ENCODE assay signal across 31 cellular contexts in genomic region chr19:21210037-21210621, GRCh38.
"Had no signal": no experiment of that assay in that cellular context is flagged by ENCODE, and none has a peak within 500 bp of the region (broad histone marks: within the 10 kb centered on the region; RNA-seq: fewer than 3 reads in every experiment).

No MANE protein-coding gene starts in this region.

- ATAC-seq: activated CD8-positive, alpha-beta T cell treated with anti-CD3 and anti-CD28 coated beads for 36 hours; activated T-cell treated with anti-CD3 and anti-CD28 coated beads, Interleukin-2, amount 50 U/mL, for 4 hours; activated T-helper 17 cell treated with anti-CD3 and anti-CD28 coated beads, Interleukin-2, amount 50 U/mL, for 72 hours; body of pancreas; heart left ventricle; naive thymus-derived CD4-positive, alpha-beta T cell; stimulated activated memory B cell treated with anti-CD40 and anti-IgM and Interleukin-4, amounts not matched to agents 10 μg/mL and 1 μg/mL and 100 μg/mL, for 72 hours; stimulated activated naive CD8-positive, alpha-beta T cell treated with anti-CD3 and anti-CD28 coated beads, Interleukin-15, amount 100 ng/mL, for 72 hours had no signal

- H3K27me3 Mint-ChIP-seq: activated B cell treated with CpG ODN at 0.5 μM for 24 hours had no signal

- H3K36me3 ChIP-seq: adrenal gland, colonic mucosa, heart left ventricle, ovary, prostate gland, sigmoid colon, upper lobe of left lung had no signal

- H3K27ac Mint-ChIP-seq: activated B cell treated with CpG ODN at 0.5 μM for 24 hours; activated CD8-positive, alpha-beta T cell treated with anti-CD3 and anti-CD28 coated beads for 36 hours; activated naive CD8-positive, alpha-beta T cell treated with anti-CD3 and anti-CD28 coated beads for 36 hours; activated T-helper 17 cell treated with anti-CD3 and anti-CD28 coated beads, Interleukin-2, amount 50 U/mL, for 72 hours; naive thymus-derived CD4-positive, alpha-beta T cell; stimulated activated memory B cell treated with anti-CD40 and anti-IgM and Interleukin-4, amounts not matched to agents 10 μg/mL and 1 μg/mL and 100 μg/mL, for 72 hours; stimulated activated naive CD8-positive, alpha-beta T cell treated with anti-CD3 and anti-CD28 coated beads, Interleukin-15, amount 100 ng/mL, for 72 hours; T-helper 2 cell treated with Interferon-gamma antibody and Interleukin-4, amounts not matched to agents 5 μg/mL and 100 μg/mL, for 36 hours had no signal

- H3K36me3 Mint-ChIP-seq: activated naive CD8-positive, alpha-beta T cell treated with anti-CD3 and anti-CD28 coated beads for 36 hours; stimulated activated memory B cell treated with anti-CD40 and anti-IgM and Interleukin-4, amounts not matched to agents 10 μg/mL and 1 μg/mL and 100 μg/mL, for 72 hours had no signal

- H3K4me1 ChIP-seq: adrenal gland, colonic mucosa, heart left ventricle, prostate gland, sigmoid colon, upper lobe of left lung had no signal

- H3K4me3 ChIP-seq: adrenal gland, body of pancreas, colonic mucosa, dorsolateral prefrontal cortex, heart left ventricle, ovary, prostate gland, sigmoid colon, smooth muscle cell, upper lobe of left lung had no signal

- H3K27me3 ChIP-seq: adrenal gland, body of pancreas, colonic mucosa, heart left ventricle, ovary, sigmoid colon, upper lobe of left lung had no signal

- H3K27ac ChIP-seq: adrenal gland, body of pancreas, colonic mucosa, dorsolateral prefrontal cortex, heart left ventricle, ovary, prostate gland, sigmoid colon, upper lobe of left lung had no signal

- H3K4me1 Mint-ChIP-seq: activated B cell treated with CpG ODN at 0.5 μM for 24 hours; activated naive CD8-positive, alpha-beta T cell treated with anti-CD3 and anti-CD28 coated beads for 36 hours; activated T-helper 17 cell treated with anti-CD3 and anti-CD28 coated beads, Interleukin-2, amount 50 U/mL, for 72 hours; naive thymus-derived CD4-positive, alpha-beta T cell; stimulated activated memory B cell treated with anti-CD40 and anti-IgM and Interleukin-4, amounts not matched to agents 10 μg/mL and 1 μg/mL and 100 μg/mL, for 72 hours; stimulated activated naive CD8-positive, alpha-beta T cell treated with anti-CD3 and anti-CD28 coated beads, Interleukin-15, amount 100 ng/mL, for 72 hours had no signal

- H3K9me3 Mint-ChIP-seq: activated B cell treated with CpG ODN at 0.5 μM for 24 hours; activated CD8-positive, alpha-beta T cell treated with anti-CD3 and anti-CD28 coated beads for 36 hours; activated T-helper 17 cell treated with anti-CD3 and anti-CD28 coated beads, Interleukin-2, amount 50 U/mL, for 72 hours had no signal

- H3K4me2 ChIP-seq: smooth muscle cell had no signal

- H3K4me3 Mint-ChIP-seq: activated B cell treated with CpG ODN at 0.5 μM for 24 hours; activated CD8-positive, alpha-beta T cell treated with anti-CD3 and anti-CD28 coated beads for 36 hours; activated naive CD8-positive, alpha-beta T cell treated with anti-CD3 and anti-CD28 coated beads for 36 hours; activated T-cell treated with anti-CD3 and anti-CD28 coated beads, Interleukin-2, amount 50 U/mL, for 4 hours; activated T-helper 17 cell treated with anti-CD3 and anti-CD28 coated beads, Interleukin-2, amount 50 U/mL, for 72 hours; naive thymus-derived CD4-positive, alpha-beta T cell; stimulated activated memory B cell treated with anti-CD40 and anti-IgM and Interleukin-4, amounts not matched to agents 10 μg/mL and 1 μg/mL and 100 μg/mL, for 72 hours; stimulated activated naive CD8-positive, alpha-beta T cell treated with anti-CD3 and anti-CD28 coated beads, Interleukin-15, amount 100 ng/mL, for 72 hours; T-helper 2 cell treated with Interferon-gamma antibody and Interleukin-4, amounts not matched to agents 5 μg/mL and 100 μg/mL, for 36 hours had no signal

- DNase-seq: activated B cell treated with CpG ODN at 0.5 μM for 24 hours; activated CD4-positive, alpha-beta T cell treated with anti-CD3 and anti-CD28 coated beads, Interleukin-2, amount 50 U/mL, for 1 hour; activated CD8-positive, alpha-beta T cell treated with anti-CD3 and anti-CD28 coated beads for 36 hours; activated naive CD4-positive, alpha-beta T cell; activated naive CD8-positive, alpha-beta T cell treated with anti-CD3 and anti-CD28 coated beads for 36 hours; activated T-cell treated with anti-CD3 and anti-CD28 coated beads, Interleukin-2, amount 50 U/mL, for 4 hours; adrenal gland; aorta; body of pancreas; cerebellar nuclear complex; colonic mucosa; dorsolateral prefrontal cortex; effector memory CD4-positive, alpha-beta T cell; erythroblast; heart left ventricle; midbrain; naive thymus-derived CD4-positive, alpha-beta T cell; ovary; retina; sigmoid colon; stimulated activated CD4-positive, alpha-beta T cell treated with anti-CD3 and anti-CD28 coated beads, Interleukin-1b, Interleukin-23, amount 100 ng/mL, for 48 hours; stimulated activated CD4-positive, alpha-beta T cell treated with anti-CD3 and anti-CD28 coated beads, Interleukin-4, amount 100 ng/mL, for 4 hours; stimulated activated CD8-positive, alpha-beta memory T cell treated with anti-CD3 and anti-CD28 coated beads, Interleukin-4, amount 100 ng/mL, for 48 hours; stimulated activated naive CD8-positive, alpha-beta T cell treated with anti-CD3 and anti-CD28 coated beads, Interleukin-15, amount 100 ng/mL, for 72 hours; substantia nigra; upper lobe of left lung had no signal

- H3K9me3 ChIP-seq: adrenal gland, body of pancreas, colonic mucosa, heart left ventricle, ovary, prostate gland, sigmoid colon, upper lobe of left lung had no signal
